16 cellular contexts compared by ENCODE assay signal in genomic region chr15:44598892-44599291, GRCh38.
DNase-seq lines count a peak whose midpoint lies in the region; ATAC-seq and TF ChIP-seq lines count a peak whose summit lies in the region.
"Had no signal": no experiment of that assay in that cellular context is flagged by ENCODE, and none has a peak within 500 bp of the region (broad histone marks: within the 10 kb centered on the region; RNA-seq: fewer than 3 reads in every experiment).

No MANE protein-coding gene starts in this region.

- peaks cover 2 to 100% of the 10 kb centered on the region in 2 donors for H3K36me3 ChIP-seq in psoas muscle (ENCODE audit: insufficient read depth in 1 of 2, low read depth in 1 of 2)

- no peaks in the 10 kb centered on the region for H3K4me1 ChIP-seq in psoas muscle
- H3K4me1 ChIP-seq: neural progenitor cell, uterus had no signal

- H3K27me3 Mint-ChIP-seq in activated T-cell treated with anti-CD3 and anti-CD28 coated beads, Interleukin-2, amount 50 U/mL, for 24 hours: no peaks in the 10 kb centered on the region
- no peaks in the 10 kb centered on the region for H3K27me3 Mint-ChIP-seq in activated B cell treated with CpG ODN at 0.5 μM for 24 hours
- no peaks in the 10 kb centered on the region for H3K27me3 Mint-ChIP-seq in stimulated activated memory B cell treated with anti-CD40 and anti-IgM and Interleukin-4, amounts not matched to agents 10 μg/mL and 1 μg/mL and 100 μg/mL, for 72 hours

- ATAC-seq in activated B cell treated with CpG ODN at 0.5 μM for 24 hours (ENCODE audit: low read depth) (no peak), psoas muscle (no peak)
- no peak for ATAC-seq in stimulated activated memory B cell treated with anti-CD40 and anti-IgM and Interleukin-4, amounts not matched to agents 10 μg/mL and 1 μg/mL and 100 μg/mL, for 72 hours
- ATAC-seq: left cardiac atrium had no signal

- DNase-seq in activated T-cell treated with anti-CD3 and anti-CD28 coated beads, Interleukin-2, amount 50 U/mL, for 24 hours: no peak
- DNase-seq in activated T-cell treated with anti-CD3 and anti-CD28 coated beads, Interleukin-2, amount 50 U/mL, for 1 hour: no peak
- DNase-seq in activated B cell treated with CpG ODN at 0.5 μM for 24 hours (no peak), erythroblast (lab: John Stamatoyannopoulos, UW) (peak; percentile 73 to 77), NCI-H1930 (lab: John Stamatoyannopoulos, UW) (no peak), psoas muscle (no peak), Ammon's horn (ENCODE audit: low spot score) (no peak)
- DNase-seq: activated CD4-positive, CD25-positive, alpha-beta regulatory T cell; activated effector memory CD4-positive, alpha-beta T cell treated with anti-CD3 and anti-CD28 coated beads, Interleukin-2, amount 50 U/mL, for 16 hours; left cardiac atrium; NCI-H146; SHP77 treated with DMSO at 0.1 percent for 48 hours; uterus had no signal

- peak overlapping the region; percentile 77 for H3K27ac Mint-ChIP-seq in activated T-cell treated with anti-CD3 and anti-CD28 coated beads, Interleukin-2, amount 50 U/mL, for 24 hours
- peak overlapping the region; percentile 15 for H3K27ac Mint-ChIP-seq in activated B cell treated with CpG ODN at 0.5 μM for 24 hours
- H3K27ac Mint-ChIP-seq in stimulated activated memory B cell treated with anti-CD40 and anti-IgM and Interleukin-4, amounts not matched to agents 10 μg/mL and 1 μg/mL and 100 μg/mL, for 72 hours: peak overlapping the region; percentile 59
- H3K27ac Mint-ChIP-seq: neural progenitor cell had no signal

- intact Hi-C loops in activated B cell treated with CpG ODN at 0.5 μM for 24 hours (cut with micrococcal nuclease) (no loop called here), psoas muscle (cut with DNase I) (loop anchor here in 1 of 2 donors (10.0 kb wide), 1 partner anchor 136 kb away; the partner anchor contains the start of gene TRIM69)

- no peak overlapping the region for H3K4me3 Mint-ChIP-seq in activated T-cell treated with anti-CD3 and anti-CD28 coated beads, Interleukin-2, amount 50 U/mL, for 24 hours
- no peak overlapping the region for H3K4me3 Mint-ChIP-seq in activated B cell treated with CpG ODN at 0.5 μM for 24 hours
- no peak overlapping the region for H3K4me3 Mint-ChIP-seq in stimulated activated memory B cell treated with anti-CD40 and anti-IgM and Interleukin-4, amounts not matched to agents 10 μg/mL and 1 μg/mL and 100 μg/mL, for 72 hours
- H3K4me3 Mint-ChIP-seq: neural progenitor cell had no signal

- peaks cover 38% of the 10 kb centered on the region for H3K4me1 Mint-ChIP-seq in activated T-cell treated with anti-CD3 and anti-CD28 coated beads, Interleukin-2, amount 50 U/mL, for 24 hours (ENCODE audit: low read depth)
- peaks cover 5% of the 10 kb centered on the region for H3K4me1 Mint-ChIP-seq in activated B cell treated with CpG ODN at 0.5 μM for 24 hours
- no peaks in the 10 kb centered on the region for H3K4me1 Mint-ChIP-seq in stimulated activated memory B cell treated with anti-CD40 and anti-IgM and Interleukin-4, amounts not matched to agents 10 μg/mL and 1 μg/mL and 100 μg/mL, for 72 hours
- H3K4me1 Mint-ChIP-seq: neural progenitor cell had no signal

- peaks cover 80% of the 10 kb centered on the region for H3K36me3 Mint-ChIP-seq in activated T-cell treated with anti-CD3 and anti-CD28 coated beads, Interleukin-2, amount 50 U/mL, for 24 hours (ENCODE audit: low read depth)
- peaks cover 67% of the 10 kb centered on the region for H3K36me3 Mint-ChIP-seq in activated B cell treated with CpG ODN at 0.5 μM for 24 hours (ENCODE audit: low read depth)
- peaks cover 48% of the 10 kb centered on the region for H3K36me3 Mint-ChIP-seq in stimulated activated memory B cell treated with anti-CD40 and anti-IgM and Interleukin-4, amounts not matched to agents 10 μg/mL and 1 μg/mL and 100 μg/mL, for 72 hours

- no peaks in the 10 kb centered on the region for H3K9me3 ChIP-seq in psoas muscle
- H3K9me3 ChIP-seq: uterus had no signal

- WGBS in psoas muscle, 3 donors: 82 to 87% (median 83%) methylated on average over 5 of the region's 5 CpGs

- POLR2A ChIA-PET in activated B cell treated with CpG ODN at 0.5 μM for 24 hours (lab: Charles Lee): no interaction called here

- CTCF ChIA-PET in activated B cell treated with CpG ODN at 0.5 μM for 24 hours (lab: Charles Lee): no interaction called here

- no peaks in the 10 kb centered on the region for H3K27me3 ChIP-seq in psoas muscle (ENCODE audit: insufficient read depth in 3 of 3, low read length in 2 of 3)
- H3K27me3 ChIP-seq: neural progenitor cell, uterus had no signal

- no peaks in the 10 kb centered on the region for H3K9me3 Mint-ChIP-seq in activated T-cell treated with anti-CD3 and anti-CD28 coated beads, Interleukin-2, amount 50 U/mL, for 24 hours
- no peaks in the 10 kb centered on the region for H3K9me3 Mint-ChIP-seq in activated B cell treated with CpG ODN at 0.5 μM for 24 hours
- no peaks in the 10 kb centered on the region for H3K9me3 Mint-ChIP-seq in stimulated activated memory B cell treated with anti-CD40 and anti-IgM and Interleukin-4, amounts not matched to agents 10 μg/mL and 1 μg/mL and 100 μg/mL, for 72 hours
- H3K9me3 Mint-ChIP-seq: neural progenitor cell had no signal

- H3K27ac ChIP-seq in psoas muscle: no peak overlapping the region
- H3K27ac ChIP-seq: neural progenitor cell, uterus had no signal

- no peak for TF ChIP-seq CTCF in activated B cell treated with CpG ODN at 0.5 μM for 24 hours (IDR thresholded peaks at IDR 0.05)
- TF ChIP-seq CTCF in psoas muscle (IDR thresholded peaks at IDR 0.05): no peak

- no peak for TF ChIP-seq POLR2A in erythroblast (IDR thresholded peaks at IDR 0.05; ENCODE audit: low read length)

- no peak overlapping the region for H3K4me3 ChIP-seq in psoas muscle
- H3K4me3 ChIP-seq: neural progenitor cell, smooth muscle cell, uterus had no signal

Comparison
In these comparisons a context has a peak if more than half of its experiments do, and no peak if none do; other contexts are left out.
1. DNase-seq: peak in erythroblast (2 of 2); none in activated T-cell treated with anti-CD3 and anti-CD28 coated beads, Interleukin-2, amount 50 U/mL, for 24 hours (single experiment), activated T-cell treated with anti-CD3 and anti-CD28 coated beads, Interleukin-2, amount 50 U/mL, for 1 hour (single experiment), activated B cell treated with CpG ODN at 0.5 μM for 24 hours (single experiment), NCI-H1930 (0 of 2), psoas muscle (0 of 2) and Ammon's horn (single experiment).
2. H3K27ac Mint-ChIP-seq: peak in every context shown above with its lines; median percentile 77 in activated T-cell treated with anti-CD3 and anti-CD28 coated beads, Interleukin-2, amount 50 U/mL, for 24 hours; 59 in stimulated activated memory B cell treated with anti-CD40 and anti-IgM and Interleukin-4, amounts not matched to agents 10 μg/mL and 1 μg/mL and 100 μg/mL, for 72 hours; 15 in activated B cell treated with CpG ODN at 0.5 μM for 24 hours.